27 cellular contexts compared by ENCODE assay signal in the genomic region with DNA sequence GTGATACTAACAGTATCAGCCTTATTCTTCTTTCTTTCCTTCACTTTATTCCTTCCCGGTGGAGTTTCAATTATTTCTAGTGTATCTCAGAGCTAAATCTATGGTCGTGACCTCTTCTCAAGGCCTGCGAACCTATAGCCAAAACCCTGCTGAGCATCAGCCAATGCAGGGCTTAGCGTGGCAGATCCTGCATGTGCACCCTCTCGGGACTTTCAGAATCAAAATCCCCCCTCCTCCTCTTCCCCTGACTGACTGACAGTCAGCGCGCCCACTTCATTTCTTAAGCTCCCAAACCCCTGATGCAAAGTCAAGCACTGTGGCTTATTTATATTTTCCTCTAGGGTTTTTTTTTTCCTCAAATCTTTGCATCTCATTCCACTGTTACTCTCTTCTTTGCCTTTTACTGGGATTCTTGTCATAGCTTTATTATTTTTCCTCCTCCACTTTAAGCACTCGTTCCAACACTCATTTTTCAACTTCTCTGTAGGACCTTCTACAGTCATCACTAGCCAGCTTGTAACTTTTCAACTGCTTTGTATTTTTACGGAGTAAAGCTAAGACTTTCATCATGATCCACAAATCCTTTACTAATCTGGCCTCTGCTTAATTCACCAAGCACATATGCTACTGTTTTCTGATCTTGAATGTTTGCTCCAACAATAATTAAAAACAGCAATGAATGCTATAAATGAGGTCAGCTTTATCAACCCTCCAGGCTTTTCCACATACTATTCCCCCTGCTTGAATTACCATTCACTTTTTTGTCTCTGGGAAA.
"Had no signal": no experiment of that assay in that cellular context is flagged by ENCODE, and none has a peak within 500 bp of the region (broad histone marks: within the 10 kb centered on the region; RNA-seq: fewer than 3 reads in every experiment).

No MANE protein-coding gene starts in this region.

- DNase-seq: activated CD4-positive, alpha-beta T cell treated with anti-CD3 and anti-CD28 coated beads for 1 hour; activated CD4-positive, alpha-beta T cell treated with anti-CD3 and anti-CD28 coated beads, Interleukin-2, amount 10 ng/mL, durations not matched to agents 7 days and 5 days; activated CD8-positive, alpha-beta T cell treated with anti-CD3 and anti-CD28 coated beads for 36 hours; activated naive CD4-positive, alpha-beta T cell; activated T-cell treated with anti-CD3 and anti-CD28 coated beads, Interleukin-2, amount 50 U/mL, for 72 hours; anterior cingulate cortex; body of pancreas; colonic mucosa; effector CD8-positive, alpha-beta T cell; gastrocnemius medialis; glutamatergic neuron; left cardiac atrium; left ventricle myocardium superior; naive B cell; nucleus accumbens; psoas muscle; stimulated activated CD4-positive, alpha-beta T cell treated with anti-CD3 and anti-CD28 coated beads, Interleukin-15, amount 100 ng/mL, for 24 hours; stimulated activated naive CD8-positive, alpha-beta T cell treated with anti-CD3 and anti-CD28 coated beads, Interleukin-15, Interleukin-2, amounts not matched to agents 100 U/mL and 50 U/mL, for 24 hours; T-helper 17 cell; T1000 had no signal

- H3K9me3 Mint-ChIP-seq: activated CD4-positive, alpha-beta T cell treated with anti-CD3 and anti-CD28 coated beads, Interleukin-2, amount 10 ng/mL, durations not matched to agents 7 days and 5 days; neural crest cell had no signal

- H3K79me2 ChIP-seq: parathyroid adenoma had no signal

- H3K27me3 Mint-ChIP-seq: activated CD4-positive, alpha-beta T cell treated with anti-CD3 and anti-CD28 coated beads, Interleukin-2, amount 10 ng/mL, durations not matched to agents 7 days and 5 days; activated CD8-positive, alpha-beta T cell treated with anti-CD3 and anti-CD28 coated beads for 36 hours; naive B cell; T-helper 17 cell had no signal

- H3K9me3 ChIP-seq: body of pancreas, colonic mucosa, gastrocnemius medialis, psoas muscle, right atrium auricular region, thoracic aorta had no signal

- H3K27ac ChIP-seq: body of pancreas, colonic mucosa, epithelial cell of prostate, gastrocnemius medialis, parathyroid adenoma, psoas muscle, right atrium auricular region, thoracic aorta had no signal

- H2AFZ ChIP-seq: parathyroid adenoma had no signal

- H3K9ac ChIP-seq: parathyroid adenoma had no signal

- ATAC-seq: activated CD8-positive, alpha-beta T cell treated with anti-CD3 and anti-CD28 coated beads for 36 hours; activated naive CD4-positive, alpha-beta T cell treated with anti-CD3 and anti-CD28 coated beads, Interleukin-2, amount 50 U/mL, for 72 hours; activated T-cell treated with anti-CD3 and anti-CD28 coated beads, Interleukin-2, amount 50 U/mL, for 72 hours; body of pancreas; gastrocnemius medialis; left cardiac atrium; left ventricle myocardium superior; psoas muscle; stimulated activated naive CD8-positive, alpha-beta T cell treated with anti-CD3 and anti-CD28 coated beads, Interleukin-15, Interleukin-2, amounts not matched to agents 100 U/mL and 50 U/mL, for 24 hours; T-helper 17 cell; WTC11 had no signal

- H3K4me1 Mint-ChIP-seq: activated CD4-positive, alpha-beta T cell treated with anti-CD3 and anti-CD28 coated beads, Interleukin-2, amount 10 ng/mL, durations not matched to agents 7 days and 5 days; naive B cell; neural crest cell; T-helper 17 cell; WTC11 had no signal

- H3K36me3 ChIP-seq: colonic mucosa, gastrocnemius medialis, right atrium auricular region, thoracic aorta had no signal

- H3K4me3 Mint-ChIP-seq: activated CD4-positive, alpha-beta T cell treated with anti-CD3 and anti-CD28 coated beads, Interleukin-2, amount 10 ng/mL, durations not matched to agents 7 days and 5 days; activated CD8-positive, alpha-beta T cell treated with anti-CD3 and anti-CD28 coated beads for 36 hours; activated T-cell treated with anti-CD3 and anti-CD28 coated beads, Interleukin-2, amount 50 U/mL, for 72 hours; naive B cell; neural crest cell; T-helper 17 cell; WTC11 had no signal

- H3K27ac Mint-ChIP-seq: activated CD4-positive, alpha-beta T cell treated with anti-CD3 and anti-CD28 coated beads, Interleukin-2, amount 10 ng/mL, durations not matched to agents 7 days and 5 days; activated CD8-positive, alpha-beta T cell treated with anti-CD3 and anti-CD28 coated beads for 36 hours; activated naive CD4-positive, alpha-beta T cell treated with anti-CD3 and anti-CD28 coated beads, Interleukin-2, amount 50 U/mL, for 72 hours; activated T-cell treated with anti-CD3 and anti-CD28 coated beads, Interleukin-2, amount 50 U/mL, for 72 hours; naive B cell; T-helper 17 cell; WTC11 had no signal

- H3K27me3 ChIP-seq: body of pancreas, colonic mucosa, gastrocnemius medialis, right atrium auricular region had no signal

- H3K4me1 ChIP-seq: body of pancreas, colonic mucosa, gastrocnemius medialis, parathyroid adenoma, psoas muscle, right atrium auricular region had no signal

- H3K4me3 ChIP-seq: body of pancreas, colonic mucosa, gastrocnemius medialis, psoas muscle, right atrium auricular region, thoracic aorta had no signal

- H3K36me3 Mint-ChIP-seq: naive B cell, WTC11 had no signal
